In genomic region chr7:29622335-29623265, GRCh38 we compare ENCODE assay signal across 11 cellular contexts. TPM values are rescaled to one million over a fixed set of nuclear protein-coding genes. Genes with fewer than 3 reads are reported as not detected.
DNase-seq lines count a peak whose midpoint lies in the region; ATAC-seq and TF ChIP-seq lines count a peak whose summit lies in the region.
"Had no signal": no experiment of that assay in that cellular context is flagged by ENCODE, and none has a peak within 500 bp of the region (broad histone marks: within the 10 kb centered on the region; RNA-seq: fewer than 3 reads in every experiment).

No MANE protein-coding gene starts in this region.

- TF ChIP-seq CTCF in kidney epithelial cell (IDR thresholded peaks at IDR 0.05; ENCODE audit: insufficient read depth, low read length, poor library complexity, severe bottlenecking), result no peak
- TF ChIP-seq CTCF in body of pancreas (IDR thresholded peaks at IDR 0.05), result no peak
- TF ChIP-seq CTCF in tibial nerve (IDR thresholded peaks at IDR 0.05), result no peak

- no peak overlapping the region for H3K9ac ChIP-seq in adipocyte (ENCODE audit: low read length)
- H3K9ac ChIP-seq: KMS-11 had no signal

- H3K27me3 ChIP-seq in adipocyte (replicated peaks; ENCODE audit: control insufficient read depth, insufficient read depth, low read length) (no peaks in the 10 kb centered on the region), kidney epithelial cell (ENCODE audit: control insufficient read depth, insufficient read depth, low read length) (no peaks in the 10 kb centered on the region), body of pancreas (peaks cover 0 to 3% of the 10 kb centered on the region in 2 donors), tibial nerve (no peaks in the 10 kb centered on the region)

- TF ChIP-seq POLR2A in body of pancreas (IDR thresholded peaks at IDR 0.05) (no peak), tibial nerve (IDR thresholded peaks at IDR 0.05) (no peak)

- ATAC-seq in body of pancreas, result no peak
- no peak for ATAC-seq in GM18868 (IDR thresholded peaks at IDR 0.05; ENCODE audit: unreplicated experiment)

- H3K27ac ChIP-seq in body of pancreas, result no peak overlapping the region
- H3K27ac ChIP-seq in tibial nerve, result no peak overlapping the region
- H3K27ac ChIP-seq: KMS-11, VCaP had no signal

- H3K9me3 ChIP-seq in adipocyte (ENCODE audit: control insufficient read depth, low read length) (no peaks in the 10 kb centered on the region), body of pancreas (no peaks in the 10 kb centered on the region), tibial nerve (no peaks in the 10 kb centered on the region)

- H3K36me3 ChIP-seq in adipocyte (ENCODE audit: control insufficient read depth, insufficient read depth, low read length, severe bottlenecking), result no peaks in the 10 kb centered on the region
- H3K36me3 ChIP-seq in kidney epithelial cell (ENCODE audit: control insufficient read depth, insufficient read depth, low read length), result no peaks in the 10 kb centered on the region
- H3K36me3 ChIP-seq in body of pancreas (replicated peaks in 1 of 2; ENCODE audit: insufficient read depth in 1 of 2, low read depth in 2 of 2), result no peaks in the 10 kb centered on the region
- no peaks in the 10 kb centered on the region for H3K36me3 ChIP-seq in tibial nerve

- H3K4me1 ChIP-seq in adipocyte (ENCODE audit: control insufficient read depth, insufficient read depth, low read length) (peaks cover 21% of the 10 kb centered on the region), body of pancreas (no peaks in the 10 kb centered on the region), tibial nerve (no peaks in the 10 kb centered on the region)

- peak; percentile 93 for DNase-seq in AG20443 (ENCODE audit: low spot score)
- peak; percentile 96 for DNase-seq in HT1080 (ENCODE audit: low read depth)
- DNase-seq in adipocyte (ENCODE audit: low read depth), result peak; percentile 94
- peak; percentile 89 for DNase-seq in kidney epithelial cell (ENCODE audit: low read depth)
- DNase-seq in body of pancreas, result no peak
- no peak for DNase-seq in tibial nerve (ENCODE audit: low spot score in 2 of 2)
- DNase-seq in cortex of kidney (lab: John Stamatoyannopoulos, UW), result no peak
- DNase-seq: immature natural killer cell had no signal

- no peak for TF ChIP-seq EP300 in tibial nerve (IDR thresholded peaks at IDR 0.05)

- 70 to 80% methylated on average over 13 of the region's 13 CpGs for WGBS in body of pancreas, 2 donors
- WGBS in tibial nerve, 2 donors, result 76 to 77% methylated on average over 13 of the region's 13 CpGs

- intact Hi-C loops in body of pancreas (cut with DNase I), result no loop called here

- H3K4me3 ChIP-seq in adipocyte (ENCODE audit: low read length) (peak overlapping the region; percentile 55), kidney epithelial cell (ENCODE audit: low read depth, low read length) (no peak overlapping the region), body of pancreas (no peak overlapping the region), tibial nerve (no peak overlapping the region)

RNA-seq across cellular contexts. Expression of gene PRR15, which starts 59.0 kb away (rescaled TPM):
- total RNA-seq in HT1080 (2014; rRNA removed; shearing (Covaris generic)), result not detected in 2 replicates
- polyA plus RNA-seq in HT1080 (2015; cell fraction: cytosol; rRNA removed), result not detected in 2 replicates
- not detected in 2 replicates for polyA plus RNA-seq in HT1080 (2015; cell fraction: nucleus; rRNA removed)
- total RNA-seq in kidney epithelial cell, result 16.2 and 21.4 TPM in 2 replicates
- 1 to 10 TPM; 2.3 to 4.7 TPM for total RNA-seq in body of pancreas
- 1 to 10 TPM in 2 of 4 donors, under 1 TPM in 1, not detected in 1; 0.42 to 6.6 (median 4.8) TPM for total RNA-seq in tibial nerve
- polyA plus RNA-seq: immature natural killer cell had no signal

Comparison
In these comparisons a context has a peak if more than half of its experiments do, and no peak if none do; other contexts are left out.
1. DNase-seq: peak in AG20443 (single experiment), HT1080 (single experiment), adipocyte (single experiment) and kidney epithelial cell (single experiment); none in body of pancreas (0 of 4), tibial nerve (0 of 2) and cortex of kidney (single experiment).